ENCODE assay signal across 19 cellular contexts in the genomic region with DNA sequence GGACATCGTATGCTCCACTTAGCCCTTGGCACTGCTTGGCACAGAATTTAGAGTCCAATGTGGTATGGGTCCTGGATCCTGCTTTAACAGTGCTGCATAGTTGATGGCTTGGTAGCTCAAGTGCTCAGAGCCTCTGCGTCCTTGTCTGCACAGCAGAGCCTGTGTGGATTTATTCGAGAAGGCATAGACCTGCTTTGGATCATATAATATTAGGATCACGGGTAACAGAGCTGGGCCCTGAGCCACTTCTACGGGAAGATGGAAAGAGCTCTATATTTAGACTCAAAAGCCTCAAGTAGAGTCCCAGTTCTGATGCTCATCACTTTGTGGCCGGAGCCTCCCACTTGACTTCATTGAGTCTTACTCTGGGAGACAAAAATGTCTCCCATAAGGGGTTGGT.
A peak's percentile ranks its signal among the peaks of the same experiment; 100 is the strongest.
DNase-seq lines count a peak whose midpoint lies in the region; ATAC-seq and TF ChIP-seq lines count a peak whose summit lies in the region.
"Had no signal": no experiment of that assay in that cellular context is flagged by ENCODE, and none has a peak within 500 bp of the region (broad histone marks: within the 10 kb centered on the region; RNA-seq: fewer than 3 reads in every experiment).

No MANE protein-coding gene starts in this region.

- no peak overlapping the region for H3K9ac ChIP-seq in mesendoderm (ENCODE audit: low read length)
- no peak overlapping the region for H3K9ac ChIP-seq in H9 (ENCODE audit: extremely low read depth, insufficient read length, low read length)
- H3K9ac ChIP-seq: GM23248 had no signal

- TF ChIP-seq CTCF in right atrium auricular region (IDR thresholded peaks at IDR 0.05) (no peak), H9 (conservative IDR thresholded peaks at IDR 0.05) (no peak), esophagus squamous epithelium (IDR thresholded peaks at IDR 0.05) (no peak)

- H3K27me3 ChIP-seq in right atrium auricular region = no peaks in the 10 kb centered on the region
- no peaks in the 10 kb centered on the region for H3K27me3 ChIP-seq in mesendoderm (ENCODE audit: insufficient read depth, low read length, poor library complexity)
- no peaks in the 10 kb centered on the region for H3K27me3 ChIP-seq in H9 (ENCODE audit: insufficient read depth, low read length)
- no peaks in the 10 kb centered on the region for H3K27me3 ChIP-seq in esophagus squamous epithelium
- H3K27me3 ChIP-seq: SJCRH30 had no signal

- H3K4me2 ChIP-seq in mesendoderm (ENCODE audit: low read length) = no peak overlapping the region
- no peak overlapping the region for H3K4me2 ChIP-seq in H9 (ENCODE audit: insufficient read depth, insufficient read length, low read length)

- H2AFZ ChIP-seq in H9 (ENCODE audit: low read length) = no peak overlapping the region
- H2AFZ ChIP-seq: GM23248 had no signal

- H2AK5ac ChIP-seq in mesendoderm (ENCODE audit: low read length) (no peak overlapping the region), H9 (ENCODE audit: insufficient read length, low read length) (no peak overlapping the region)

- no peaks in the 10 kb centered on the region for H3K27me3 Mint-ChIP-seq in activated naive CD8-positive, alpha-beta T cell treated with anti-CD3 and anti-CD28 coated beads, Interleukin-2, amount 50 U/mL, for 24 hours
- peaks cover 4% of the 10 kb centered on the region; the same call in 1 of the 2 replicates for H3K27me3 Mint-ChIP-seq in H9 (ENCODE audit: low read depth)
- H3K27me3 Mint-ChIP-seq: B cell; CD4-positive, alpha-beta memory T cell had no signal

- no peak overlapping the region for H3K14ac ChIP-seq in H9 (ENCODE audit: insufficient read depth, low read length)

- H3K18ac ChIP-seq in mesendoderm (ENCODE audit: low read length) = no peak overlapping the region
- H3K18ac ChIP-seq in H9 (ENCODE audit: insufficient read length, low read depth, low read length) = no peak overlapping the region

- no peak overlapping the region for H3T11ph ChIP-seq in H9 (ENCODE audit: low read length)

- ATAC-seq in Right ventricle myocardium superior (ENCODE audit: poor library complexity) = peak; percentile 69
- ATAC-seq in activated naive CD8-positive, alpha-beta T cell treated with anti-CD3 and anti-CD28 coated beads, Interleukin-2, amount 50 U/mL, for 24 hours = no peak
- ATAC-seq: HCT116 had no signal

- peaks cover 74% of the 10 kb centered on the region for H3K4me1 Mint-ChIP-seq in activated naive CD8-positive, alpha-beta T cell treated with anti-CD3 and anti-CD28 coated beads, Interleukin-2, amount 50 U/mL, for 24 hours
- H3K4me1 Mint-ChIP-seq in H9 = peaks cover 13 to 15% of the 10 kb centered on the region in 2 experiments

- no peak overlapping the region for H2BK5ac ChIP-seq in mesendoderm (ENCODE audit: low read length)
- H2BK5ac ChIP-seq in H9 (ENCODE audit: insufficient read length, low read length) = no peak overlapping the region

- peak overlapping the region; percentile 54 for H3K27ac Mint-ChIP-seq in activated naive CD8-positive, alpha-beta T cell treated with anti-CD3 and anti-CD28 coated beads, Interleukin-2, amount 50 U/mL, for 24 hours
- no peak overlapping the region for H3K27ac Mint-ChIP-seq in H9
- H3K27ac Mint-ChIP-seq: B cell had no signal

- H3K56ac ChIP-seq in mesendoderm (ENCODE audit: low read length) (no peak overlapping the region), H9 (ENCODE audit: insufficient read length, low read depth, low read length) (no peak overlapping the region)

- H3K36me3 ChIP-seq in right atrium auricular region = no peaks in the 10 kb centered on the region
- no peaks in the 10 kb centered on the region for H3K36me3 ChIP-seq in mesendoderm (ENCODE audit: control insufficient read depth, insufficient read depth, low read length)
- no peaks in the 10 kb centered on the region for H3K36me3 ChIP-seq in esophagus squamous epithelium
- H3K36me3 ChIP-seq: SJCRH30 had no signal

- H3K23ac ChIP-seq in mesendoderm (ENCODE audit: low read length) (no peak overlapping the region), H9 (ENCODE audit: insufficient read length, low read depth, low read length) (no peak overlapping the region)

- H3K4me1 ChIP-seq in right atrium auricular region (peaks cover 0 to 15% of the 10 kb centered on the region in 2 donors), mesendoderm (ENCODE audit: control insufficient read depth, low read depth, low read length) (peaks cover 3% of the 10 kb centered on the region), H9 (ENCODE audit: insufficient read depth, low read length) (no peaks in the 10 kb centered on the region), esophagus squamous epithelium (peaks cover 0 to 15% (median 5%) of the 10 kb centered on the region in 3 donors)

- H3K23me2 ChIP-seq in H9 (ENCODE audit: insufficient read length, low read depth, low read length, poor library complexity, severe bottlenecking) = no peaks in the 10 kb centered on the region

- H3K27ac ChIP-seq in right atrium auricular region (no peak overlapping the region), mesendoderm (ENCODE audit: low read depth, low read length) (no peak overlapping the region), H9 (ENCODE audit: insufficient read length, low read depth, low read length) (no peak overlapping the region), esophagus squamous epithelium (no peak overlapping the region)
- H3K27ac ChIP-seq: GM23248, HL-60, SJCRH30 had no signal

- H3K4ac ChIP-seq in mesendoderm (ENCODE audit: low read depth, low read length) (no peak overlapping the region), H9 (ENCODE audit: low read depth, low read length) (no peak overlapping the region)

- no peaks in the 10 kb centered on the region for H3K9me3 Mint-ChIP-seq in activated naive CD8-positive, alpha-beta T cell treated with anti-CD3 and anti-CD28 coated beads, Interleukin-2, amount 50 U/mL, for 24 hours
- no peaks in the 10 kb centered on the region for H3K9me3 Mint-ChIP-seq in H9
- H3K9me3 Mint-ChIP-seq: CD4-positive, alpha-beta memory T cell had no signal

- intact Hi-C loops in Right ventricle myocardium superior (cut with DNase I) = no loop called here
- intact Hi-C loops in esophagus squamous epithelium (cut with DNase I) = no loop called here

- H3K79me1 ChIP-seq in mesendoderm (ENCODE audit: low read length) = no peaks in the 10 kb centered on the region
- no peaks in the 10 kb centered on the region for H3K79me1 ChIP-seq in H9 (ENCODE audit: insufficient read depth, low read depth, low read length, poor library complexity, severe bottlenecking)

- H2BK15ac ChIP-seq in mesendoderm (replicated peaks; ENCODE audit: low read depth) (no peak overlapping the region), H9 (ENCODE audit: low read depth, low read length) (no peak overlapping the region)

- DNase-seq in Right ventricle myocardium superior (no peak), right atrium auricular region (ENCODE audit: low spot score) (no peak), mesendoderm (no peak), H9 (no peak), NCI-H1436 treated with DMSO at 0.1 percent for 48 hours (lab: John Stamatoyannopoulos, UW) (no peak), esophagus squamous epithelium (lab: John Stamatoyannopoulos, UW) (no peak)
- DNase-seq in activated naive CD8-positive, alpha-beta T cell treated with anti-CD3 and anti-CD28 coated beads, Interleukin-2, amount 50 U/mL, for 24 hours = no peak
- DNase-seq: CD4-positive, alpha-beta memory T cell; DMS79 treated with DMSO at 0.1 percent for 48 hours; GF-D8; GM23248; NCI-H187 treated with DMSO at 0.1 percent for 48 hours; NCI-H446 treated with DMSO at 0.1 percent for 48 hours; NCI-H748 treated with DMSO at 0.1 percent for 48 hours; RPMI8226; SJCRH30 had no signal

- H3K79me2 ChIP-seq in mesendoderm (ENCODE audit: control insufficient read depth, insufficient read depth, low read length) (no peaks in the 10 kb centered on the region), H9 (ENCODE audit: insufficient read depth, low read length) (no peaks in the 10 kb centered on the region)

- H4K8ac ChIP-seq in mesendoderm (ENCODE audit: low read depth, low read length) = no peak overlapping the region
- H4K8ac ChIP-seq in H9 (replicated peaks; ENCODE audit: insufficient read length, low read depth, low read length) = no peak overlapping the region

- no peak overlapping the region for H2BK12ac ChIP-seq in H9 (ENCODE audit: insufficient read length, low read depth, low read length)

- H3K9me3 ChIP-seq in right atrium auricular region (no peaks in the 10 kb centered on the region), H9 (ENCODE audit: control insufficient read depth, low read depth, low read length) (no peaks in the 10 kb centered on the region), esophagus squamous epithelium (no peaks in the 10 kb centered on the region)
- H3K9me3 ChIP-seq: SJCRH30 had no signal

- no peaks in the 10 kb centered on the region for H4K20me1 ChIP-seq in H9 (ENCODE audit: control insufficient read depth, insufficient read depth, insufficient read length)

- H3K4me3 ChIP-seq in right atrium auricular region (no peak overlapping the region), mesendoderm (ENCODE audit: low read length) (no peak overlapping the region), esophagus squamous epithelium (no peak overlapping the region)
- H3K4me3 ChIP-seq: GM23248, SJCRH30 had no signal

- peaks cover 45% of the 10 kb centered on the region for H3K36me3 Mint-ChIP-seq in activated naive CD8-positive, alpha-beta T cell treated with anti-CD3 and anti-CD28 coated beads, Interleukin-2, amount 50 U/mL, for 24 hours (ENCODE audit: low read depth)
- H3K36me3 Mint-ChIP-seq in H9 (ENCODE audit: insufficient read depth in 1 of 3, low read depth in 3 of 3) = no peaks in the 10 kb centered on the region
- H3K36me3 Mint-ChIP-seq: CD4-positive, alpha-beta memory T cell had no signal

- WGBS in mesendoderm (ENCODE audit: extremely low coverage, insufficient coverage, low lambda C conversion rate) = no CpG with 5 or more reads among the region's 6 CpGs
- WGBS in H9 (ENCODE audit: extremely low coverage, insufficient read length, low lambda C conversion rate) = no CpG with 5 or more reads among the region's 6 CpGs
- 94 to 100% methylated on average over 5 to 6 of the region's 6 CpGs for whole genome bisulfite sequencing in esophagus squamous epithelium, 2 donors

- H4K91ac ChIP-seq in H9 (ENCODE audit: insufficient read length, low read depth, low read length) = no peak overlapping the region

- peak overlapping the region; percentile 65 for H4K5ac ChIP-seq in mesendoderm (ENCODE audit: low read length)
- H4K5ac ChIP-seq in H9 (ENCODE audit: insufficient read length, low read depth, low read length) = no peak overlapping the region

- H2BK120ac ChIP-seq in mesendoderm (ENCODE audit: low read depth, low read length) (no peak overlapping the region), H9 (ENCODE audit: low read depth, low read length, poor library complexity, severe bottlenecking) (no peak overlapping the region)

- H2BK20ac ChIP-seq in H9 (ENCODE audit: low read depth, low read length, poor library complexity, severe bottlenecking) = no peak overlapping the region

- H3K4me3 Mint-ChIP-seq in activated naive CD8-positive, alpha-beta T cell treated with anti-CD3 and anti-CD28 coated beads, Interleukin-2, amount 50 U/mL, for 24 hours = no peak overlapping the region
- no peak overlapping the region for H3K4me3 Mint-ChIP-seq in H9
- H3K4me3 Mint-ChIP-seq: B cell had no signal

- no peak for TF ChIP-seq POLR2A in esophagus squamous epithelium (IDR thresholded peaks at IDR 0.05)
